Comparison of ENCODE assay signal across 1 cellular context in genomic region chr2:27085670-27086089, GRCh38.
TF ChIP-seq lines count a peak whose summit lies in the region.

No MANE protein-coding gene starts in this region.

TF ChIP-seq in HepG2, 621 proteins besides CTCF, POLR2A, EP300 and RAD21 (continued from another document and continues in another):
- TF ChIP-seq ZNF318 (CRISPR knock-in tag; IDR thresholded peaks at IDR 0.05) (no peak; the same call in 1 of the 2 replicates), PAWR (CRISPR knock-in tag; IDR thresholded peaks at IDR 0.05; ENCODE audit: borderline replicate concordance) (no peak), MZF1 (CRISPR knock-in tag; IDR thresholded peaks at IDR 0.05; ENCODE audit: borderline replicate concordance) (peak; percentile 92; the same call in 1 of the 2 replicates), ZNF281 (CRISPR knock-in tag; IDR thresholded peaks at IDR 0.05; ENCODE audit: borderline replicate concordance) (no peak), ZNF326 (CRISPR knock-in tag; IDR thresholded peaks at IDR 0.05; ENCODE audit: borderline replicate concordance) (no peak), ZNF883 (CRISPR knock-in tag; IDR thresholded peaks at IDR 0.05; ENCODE audit: not compliant biosample characterization) (no peak), AGO2 (optimal IDR thresholded peaks at IDR 0.05; ENCODE audit: low read depth, low read length) (no peak), TRIM22 (IDR thresholded peaks at IDR 0.05) (no peak), BRD4 (CRISPR knock-in tag; IDR thresholded peaks at IDR 0.05) (peak; percentile 52; the same call in 1 of the 2 replicates), ZNF703 (CRISPR knock-in tag; IDR thresholded peaks at IDR 0.05; ENCODE audit: borderline replicate concordance) (no peak), GTF2F1 (IDR thresholded peaks at IDR 0.05; ENCODE audit: low read length) (no peak), ZNF274 (CRISPR knock-in tag; IDR thresholded peaks at IDR 0.05) (0 out of 2 replicates have a peak, but pooled peaks have one; percentile 3), MNT (IDR thresholded peaks at IDR 0.05) (no peak), GATAD1 (CRISPR knock-in tag; IDR thresholded peaks at IDR 0.05) (peak; percentile 67; the same call in 1 of the 2 replicates), HOXA3 (CRISPR knock-in tag; IDR thresholded peaks at IDR 0.05) (peak; percentile 63), ZNF317 (CRISPR knock-in tag; IDR thresholded peaks at IDR 0.05) (no peak), BCLAF1 (IDR thresholded peaks at IDR 0.05) (no peak), SNAPC4 (CRISPR knock-in tag; IDR thresholded peaks at IDR 0.05) (0 out of 2 replicates have a peak, but pooled peaks have one; percentile 12), SALL1 (CRISPR knock-in tag; IDR thresholded peaks at IDR 0.05) (no peak), THAP11 (CRISPR knock-in tag; IDR thresholded peaks at IDR 0.05) (peak; percentile 62; the same call in 1 of the 2 replicates), FOXP1 (IDR thresholded peaks at IDR 0.05) (no peak), FOXP1 (CRISPR knock-in tag; IDR thresholded peaks at IDR 0.05) (no peak), SIN3A (IDR thresholded peaks at IDR 0.05; ENCODE audit: borderline replicate concordance, low read depth, low read length) (no peak), RELA (CRISPR knock-in tag; IDR thresholded peaks at IDR 0.05) (0 out of 2 replicates have a peak, but pooled peaks have one; percentile 5), ZBTB1 (CRISPR knock-in tag; IDR thresholded peaks at IDR 0.05; ENCODE audit: borderline replicate concordance) (no peak), HIVEP1 (CRISPR knock-in tag; IDR thresholded peaks at IDR 0.05) (no peak), HMGA1 (CRISPR knock-in tag; conservative IDR thresholded peaks at IDR 0.05) (no peak), ZNF383 (CRISPR knock-in tag; IDR thresholded peaks at IDR 0.05; ENCODE audit: borderline replicate concordance) (no peak), GATA4 (IDR thresholded peaks at IDR 0.05; ENCODE audit: borderline replicate concordance, low read depth) (no peak), CREBL2 (CRISPR knock-in tag; IDR thresholded peaks at IDR 0.05; ENCODE audit: borderline replicate concordance) (no peak), CHD4 (IDR thresholded peaks at IDR 0.05; ENCODE audit: borderline replicate concordance, low read length) (no peak), TEAD2 (CRISPR knock-in tag; IDR thresholded peaks at IDR 0.05) (no peak)
